In genomic region chr17:53454337-53454736, GRCh38 we compare ENCODE assay signal across 23 cellular contexts.
"Had no signal": no experiment of that assay in that cellular context is flagged by ENCODE, and none has a peak within 500 bp of the region (broad histone marks: within the 10 kb centered on the region; RNA-seq: fewer than 3 reads in every experiment).

No MANE protein-coding gene starts in this region.

- H3K27ac ChIP-seq: left lung, ovary, psoas muscle, sigmoid colon, stomach, thyroid gland, vagina had no signal

- H3K4me1 Mint-ChIP-seq: naive thymus-derived CD4-positive, alpha-beta T cell; nephron; stimulated activated effector memory CD8-positive, alpha-beta T cell treated with anti-CD3 and anti-CD28 coated beads, Interleukin-12 subunit alpha, Interleukin-12 subunit beta, amount 100 ng/mL, for 72 hours had no signal

- H3K9me3 ChIP-seq: ovary, psoas muscle, sigmoid colon, thyroid gland had no signal

- H3K36me3 ChIP-seq: left lung, ovary, sigmoid colon, stomach, thyroid gland, vagina had no signal

- H3K27ac Mint-ChIP-seq: effector memory CD8-positive, alpha-beta T cell; naive thymus-derived CD4-positive, alpha-beta T cell; nephron; stimulated activated effector memory CD8-positive, alpha-beta T cell treated with anti-CD3 and anti-CD28 coated beads, Interleukin-12 subunit alpha, Interleukin-12 subunit beta, amount 100 ng/mL, for 72 hours had no signal

- H3K4me3 Mint-ChIP-seq: effector memory CD8-positive, alpha-beta T cell; naive thymus-derived CD4-positive, alpha-beta T cell; nephron; stimulated activated effector memory CD8-positive, alpha-beta T cell treated with anti-CD3 and anti-CD28 coated beads, Interleukin-12 subunit alpha, Interleukin-12 subunit beta, amount 100 ng/mL, for 72 hours had no signal

- H3K27me3 Mint-ChIP-seq: effector memory CD8-positive, alpha-beta T cell; naive thymus-derived CD4-positive, alpha-beta T cell had no signal

- DNase-seq: cortex of kidney; effector memory CD8-positive, alpha-beta T cell; hypothalamus; left cardiac atrium; left lung; mesenchymal stem cell; midbrain; naive thymus-derived CD4-positive, alpha-beta T cell; nucleus accumbens; ovary; posterior cingulate gyrus; psoas muscle; right cardiac atrium; sigmoid colon; stimulated activated CD4-positive, alpha-beta T cell treated with anti-CD3 and anti-CD28 coated beads, Interleukin-2, amount 100 ng/mL, for 24 hours; stimulated activated CD4-positive, alpha-beta T cell treated with anti-CD3 and anti-CD28 coated beads, Interleukin-4, amount 100 ng/mL, for 24 hours; stimulated activated naive CD4-positive, alpha-beta T cell treated with Interleukin-2 at 50 U/mL for 16 hours; stomach; thyroid gland; trophoblast cell had no signal

- ATAC-seq: effector memory CD8-positive, alpha-beta T cell; left cardiac atrium; left lung; naive thymus-derived CD4-positive, alpha-beta T cell; psoas muscle; right cardiac atrium; stimulated activated effector memory CD8-positive, alpha-beta T cell treated with anti-CD3 and anti-CD28 coated beads, Interleukin-12 subunit alpha, Interleukin-12 subunit beta, amount 100 ng/mL, for 72 hours had no signal

- H3K27me3 ChIP-seq: left lung, ovary, sigmoid colon, stomach, thyroid gland, vagina had no signal

- H3K4me3 ChIP-seq: left lung, ovary, psoas muscle, sigmoid colon, stomach, thyroid gland, vagina had no signal

- H3K36me3 Mint-ChIP-seq: naive thymus-derived CD4-positive, alpha-beta T cell; stimulated activated effector memory CD8-positive, alpha-beta T cell treated with anti-CD3 and anti-CD28 coated beads, Interleukin-12 subunit alpha, Interleukin-12 subunit beta, amount 100 ng/mL, for 72 hours had no signal

- H3K4me1 ChIP-seq: left lung, psoas muscle, sigmoid colon, stomach, thyroid gland, vagina had no signal
